In genomic region chr4:100728861-100729260, GRCh38 we compare ENCODE assay signal across 20 cellular contexts.
DNase-seq lines count a peak whose midpoint lies in the region; ATAC-seq and TF ChIP-seq lines count a peak whose summit lies in the region.
"Had no signal": no experiment of that assay in that cellular context is flagged by ENCODE, and none has a peak within 500 bp of the region (broad histone marks: within the 10 kb centered on the region; RNA-seq: fewer than 3 reads in every experiment).

No MANE protein-coding gene starts in this region.

- H4K20me1 ChIP-seq in smooth muscle cell (ENCODE audit: low read depth): no peaks in the 10 kb centered on the region
- H4K20me1 ChIP-seq: BLaER1 had no signal

- intact Hi-C loops in posterior vena cava (cut with DNase I): no loop called here

- no peaks in the 10 kb centered on the region for H3K79me2 ChIP-seq in smooth muscle cell (ENCODE audit: low read depth)

- H3K27ac ChIP-seq in smooth muscle cell (ENCODE audit: low read depth): no peak overlapping the region
- H3K27ac ChIP-seq: BLaER1, C4-2B, GM23248 had no signal

- no peaks in the 10 kb centered on the region for H3K36me3 ChIP-seq in smooth muscle cell (ENCODE audit: low read depth)
- H3K36me3 ChIP-seq: BLaER1 had no signal

- H3K9me3 ChIP-seq in smooth muscle cell (replicated peaks; ENCODE audit: low read depth): peaks cover 6% of the 10 kb centered on the region
- H3K9me3 ChIP-seq: BLaER1 had no signal

- peak overlapping the region; percentile 42 for H2AFZ ChIP-seq in smooth muscle cell (ENCODE audit: low read depth)
- H2AFZ ChIP-seq: GM23248 had no signal

- 40% methylated on average over 4 of the region's 4 CpGs for WGBS in smooth muscle cell (ENCODE audit: low lambda C conversion rate)

- DNase-seq in NCI-H226 (peak; percentile 20), fibroblast of mammary gland (ENCODE audit: low read depth) (peak; percentile 58), smooth muscle cell (lab: John Stamatoyannopoulos, UW; ENCODE audit: unreplicated experiment) (no peak), posterior vena cava (ENCODE audit: low spot score) (no peak), NAMALWA (ENCODE audit: low spot score) (no peak)
- DNase-seq in stimulated activated CD4-positive, alpha-beta T cell treated with anti-CD3 and anti-CD28 coated beads, Interleukin-4, amount 100 ng/mL, for 1 hour: no peak
- DNase-seq: CD4-positive, CD25-positive, alpha-beta regulatory T cell; CD8-positive, alpha-beta memory T cell; DMS 273 treated with DMSO at 0.1 percent for 48 hours; DMS79; EL; GDM1; GM23248; H7; HCEC 1CT had no signal

- ATAC-seq in SK-N-SH treated with all-trans-retinoic acid at 6 μM for 48 hours (peak; percentile 24; the same call in 2 of the 3 replicates), HG03378 (IDR thresholded peaks at IDR 0.05; ENCODE audit: unreplicated experiment) (no peak)
- ATAC-seq: GM12878 had no signal

- H3K27me3 ChIP-seq in smooth muscle cell (ENCODE audit: low read depth): no peaks in the 10 kb centered on the region
- H3K27me3 ChIP-seq: BLaER1 had no signal

- peak overlapping the region; percentile 69 for H3K4me2 ChIP-seq in smooth muscle cell
- H3K4me2 ChIP-seq: BLaER1 had no signal

- TF ChIP-seq CTCF in fibroblast of mammary gland (conservative IDR thresholded peaks at IDR 0.05; ENCODE audit: control insufficient read depth, insufficient read depth, low read depth, low read length) (no peak), smooth muscle cell (IDR thresholded peaks at IDR 0.05; ENCODE audit: borderline replicate concordance, insufficient read depth, poor library complexity, severe bottlenecking) (no peak)

- H3F3A ChIP-seq in smooth muscle cell (ENCODE audit: low read depth): peaks cover 6% of the 10 kb centered on the region

- no peak overlapping the region for H3K9ac ChIP-seq in smooth muscle cell (ENCODE audit: low read depth)
- H3K9ac ChIP-seq: BLaER1, GM23248 had no signal

- no peak overlapping the region for H3K4me3 ChIP-seq in fibroblast of mammary gland (ENCODE audit: control insufficient read depth, low read depth, low read length)
- H3K4me3 ChIP-seq in smooth muscle cell: no peak overlapping the region
- H3K4me3 ChIP-seq: BLaER1, GM12878, GM23248 had no signal

- no peaks in the 10 kb centered on the region for H3K4me1 ChIP-seq in smooth muscle cell (ENCODE audit: low read depth)
- H3K4me1 ChIP-seq: BLaER1 had no signal

TF ChIP-seq in SK-N-SH treated with all-trans-retinoic acid at 6 μM for 48 hours, 23 proteins besides CTCF, POLR2A, EP300 and RAD21:
- no peak for TF ChIP-seq CSDC2 (CRISPR knock-in tag; IDR thresholded peaks at IDR 0.05)
- TF ChIP-seq GLIS3 (CRISPR knock-in tag; IDR thresholded peaks at IDR 0.05): no peak
- TF ChIP-seq ZNF8 (CRISPR knock-in tag; IDR thresholded peaks at IDR 0.05): no peak
- no peak for TF ChIP-seq PPARA (CRISPR knock-in tag; IDR thresholded peaks at IDR 0.05; ENCODE audit: borderline replicate concordance)
- TF ChIP-seq TOX (CRISPR knock-in tag; IDR thresholded peaks at IDR 0.05; ENCODE audit: borderline replicate concordance): no peak
- TF ChIP-seq ISL1 (CRISPR knock-in tag; IDR thresholded peaks at IDR 0.05): no peak
- TF ChIP-seq, protein P1, sequence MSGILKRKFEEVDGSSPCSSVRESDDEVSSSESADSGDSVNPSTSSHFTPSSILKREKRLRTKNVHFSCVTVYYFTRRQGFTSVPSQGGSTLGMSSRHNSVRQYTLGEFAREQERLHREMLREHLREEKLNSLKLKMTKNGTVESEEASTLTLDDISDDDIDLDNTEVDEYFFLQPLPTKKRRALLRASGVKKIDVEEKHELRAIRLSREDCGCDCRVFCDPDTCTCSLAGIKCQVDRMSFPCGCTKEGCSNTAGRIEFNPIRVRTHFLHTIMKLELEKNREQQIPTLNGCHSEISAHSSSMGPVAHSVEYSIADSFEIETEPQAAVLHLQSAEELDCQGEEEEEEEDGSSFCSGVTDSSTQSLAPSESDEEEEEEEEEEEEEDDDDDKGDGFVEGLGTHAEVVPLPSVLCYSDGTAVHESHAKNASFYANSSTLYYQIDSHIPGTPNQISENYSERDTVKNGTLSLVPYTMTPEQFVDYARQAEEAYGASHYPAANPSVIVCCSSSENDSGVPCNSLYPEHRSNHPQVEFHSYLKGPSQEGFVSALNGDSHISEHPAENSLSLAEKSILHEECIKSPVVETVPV (CRISPR knock-in tag; IDR thresholded peaks at IDR 0.05): no peak
- no peak for TF ChIP-seq ZNF565 (CRISPR knock-in tag; conservative IDR thresholded peaks at IDR 0.05; ENCODE audit: low read depth)
- TF ChIP-seq ESRRG (CRISPR knock-in tag; IDR thresholded peaks at IDR 0.05): no peak
- no peak for TF ChIP-seq RARB (CRISPR knock-in tag; IDR thresholded peaks at IDR 0.05)
- TF ChIP-seq, protein P2, sequence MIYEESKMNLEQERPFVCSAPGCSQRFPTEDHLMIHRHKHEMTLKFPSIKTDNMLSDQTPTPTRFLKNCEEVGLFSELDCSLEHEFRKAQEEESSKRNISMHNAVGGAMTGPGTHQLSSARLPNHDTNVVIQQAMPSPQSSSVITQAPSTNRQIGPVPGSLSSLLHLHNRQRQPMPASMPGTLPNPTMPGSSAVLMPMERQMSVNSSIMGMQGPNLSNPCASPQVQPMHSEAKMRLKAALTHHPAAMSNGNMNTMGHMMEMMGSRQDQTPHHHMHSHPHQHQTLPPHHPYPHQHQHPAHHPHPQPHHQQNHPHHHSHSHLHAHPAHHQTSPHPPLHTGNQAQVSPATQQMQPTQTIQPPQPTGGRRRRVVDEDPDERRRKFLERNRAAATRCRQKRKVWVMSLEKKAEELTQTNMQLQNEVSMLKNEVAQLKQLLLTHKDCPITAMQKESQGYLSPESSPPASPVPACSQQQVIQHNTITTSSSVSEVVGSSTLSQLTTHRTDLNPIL (CRISPR knock-in tag; IDR thresholded peaks at IDR 0.05; ENCODE audit: low read depth): no peak
- TF ChIP-seq OSR1 (CRISPR knock-in tag; IDR thresholded peaks at IDR 0.05): no peak

Comparison
In these comparisons a context has a peak if more than half of its experiments do, and no peak if none do; other contexts are left out.
1. DNase-seq: peak in NCI-H226 (single experiment) and fibroblast of mammary gland (single experiment); none in smooth muscle cell (single experiment), posterior vena cava (single experiment), stimulated activated CD4-positive, alpha-beta T cell treated with anti-CD3 and anti-CD28 coated beads, Interleukin-4, amount 100 ng/mL, for 1 hour (single experiment) and NAMALWA (single experiment).